In the genomic region with DNA sequence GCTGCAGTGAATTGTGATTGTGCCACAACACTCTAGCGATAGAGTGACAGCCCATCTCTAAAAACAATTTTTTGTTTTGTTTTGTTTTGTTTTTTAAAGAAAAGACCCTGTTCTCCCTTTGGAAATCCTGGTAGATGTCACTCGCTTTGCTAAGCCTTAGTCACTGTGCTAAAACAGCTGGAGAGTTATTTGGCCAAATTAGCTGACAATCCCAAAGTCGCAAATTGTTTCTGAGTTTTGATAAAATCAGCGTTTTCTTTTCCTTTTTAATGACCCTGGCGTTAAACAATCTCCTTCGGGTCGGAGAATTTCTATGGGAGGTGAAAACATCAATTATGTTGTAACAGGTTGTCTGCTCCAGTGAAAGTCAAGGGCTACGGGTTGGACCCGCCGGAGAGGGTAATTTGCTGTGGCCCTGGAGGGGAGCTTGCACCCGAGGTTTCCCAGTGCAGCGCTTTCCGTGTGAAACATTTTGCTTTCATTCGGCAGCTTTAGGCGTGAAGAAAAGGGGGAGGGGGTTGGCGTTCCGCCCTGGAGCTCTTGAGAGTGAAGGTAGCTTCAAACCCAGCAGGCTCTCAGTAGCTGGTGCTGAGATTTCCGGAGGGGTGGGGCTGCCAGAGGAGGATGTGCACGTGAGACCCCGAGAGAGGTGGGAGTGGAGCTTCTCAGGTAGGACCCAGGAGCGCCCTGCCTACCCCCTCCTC, we compare ENCODE assay signal across 9 cellular contexts.
A peak's percentile ranks its signal among the peaks of the same experiment; 100 is the strongest.
DNase-seq lines count a peak whose midpoint lies in the region; ATAC-seq, FAIRE-seq and TF ChIP-seq lines count a peak whose summit lies in the region.
"Had no signal": no experiment of that assay in that cellular context is flagged by ENCODE, and none has a peak within 500 bp of the region (broad histone marks: within the 10 kb centered on the region; RNA-seq: fewer than 3 reads in every experiment).

No MANE protein-coding gene starts in this region.

- H3K36me3 Mint-ChIP-seq in activated CD4-positive, alpha-beta T cell treated with anti-CD3 and anti-CD28 coated beads, Interleukin-2, amount 10 ng/mL, durations not matched to agents 24 days and 14 days (ENCODE audit: low read depth): no peaks in the 10 kb centered on the region
- no peaks in the 10 kb centered on the region for H3K36me3 Mint-ChIP-seq in astrocyte (ENCODE audit: low read depth, unreplicated experiment)

- H3K9me3 ChIP-seq in astrocyte (ENCODE audit: insufficient read depth, low read depth, low read length): no peaks in the 10 kb centered on the region

- H2AFZ ChIP-seq in astrocyte (ENCODE audit: low read depth, low read length): peak overlapping the region; percentile 38

- peak; percentile 19 for ATAC-seq in stimulated activated naive CD8-positive, alpha-beta T cell treated with anti-CD3 and anti-CD28 coated beads, Interleukin-15, Interleukin-2, amounts not matched to agents 100 U/mL and 50 U/mL, for 24 hours
- ATAC-seq in GM18907 (IDR thresholded peaks at IDR 0.05; ENCODE audit: unreplicated experiment) (no peak), GM19455 (IDR thresholded peaks at IDR 0.05; ENCODE audit: unreplicated experiment) (no peak)

- TF ChIP-seq CTCF in astrocyte (IDR thresholded peaks at IDR 0.05; ENCODE audit: insufficient read depth, low read depth, low read length) (no peak), kidney epithelial cell (IDR thresholded peaks at IDR 0.05; ENCODE audit: insufficient read depth, low read length, poor library complexity, severe bottlenecking) (no peak)

- DNase-seq in activated CD4-positive, alpha-beta T cell treated with anti-CD3 and anti-CD28 coated beads, Interleukin-2, amount 10 ng/mL, durations not matched to agents 24 days and 14 days: peak; percentile 57
- DNase-seq in activated CD4-positive, alpha-beta T cell treated with anti-CD3 and anti-CD28 coated beads, Interleukin-2, amount 50 U/mL, for 1 hour: no peak
- DNase-seq in astrocyte (ENCODE audit: low read depth) (no peak), kidney epithelial cell (ENCODE audit: low read depth) (no peak), globus pallidus (ENCODE audit: low spot score) (no peak)
- DNase-seq in stimulated activated naive CD8-positive, alpha-beta T cell treated with anti-CD3 and anti-CD28 coated beads, Interleukin-15, Interleukin-2, amounts not matched to agents 100 U/mL and 50 U/mL, for 24 hours: no peak

- H3K27ac Mint-ChIP-seq in activated CD4-positive, alpha-beta T cell treated with anti-CD3 and anti-CD28 coated beads, Interleukin-2, amount 10 ng/mL, durations not matched to agents 24 days and 14 days: no peak overlapping the region
- H3K27ac Mint-ChIP-seq in astrocyte (ENCODE audit: unreplicated experiment): no peak overlapping the region

- intact Hi-C loops in activated CD4-positive, alpha-beta T cell treated with anti-CD3 and anti-CD28 coated beads, Interleukin-2, amount 10 ng/mL, durations not matched to agents 24 days and 14 days (cut with micrococcal nuclease): no loop called here

- H3K4me3 Mint-ChIP-seq in activated CD4-positive, alpha-beta T cell treated with anti-CD3 and anti-CD28 coated beads, Interleukin-2, amount 10 ng/mL, durations not matched to agents 24 days and 14 days: peak overlapping the region; percentile 71
- H3K4me3 Mint-ChIP-seq in astrocyte (ENCODE audit: unreplicated experiment): peak overlapping the region; percentile 89

- no peaks in the 10 kb centered on the region for H3K4me1 ChIP-seq in astrocyte (ENCODE audit: insufficient read depth, low read length)

- peak overlapping the region; percentile 87 for H3K4me2 ChIP-seq in astrocyte (ENCODE audit: low read length)

- no peak for FAIRE-seq in astrocyte (lab: Jason Lieb, UNC)
- FAIRE-seq: TTC549 had no signal

- H3K27me3 ChIP-seq in astrocyte (ENCODE audit: insufficient read depth, low read length) (peaks cover 51% of the 10 kb centered on the region), kidney epithelial cell (ENCODE audit: control insufficient read depth, insufficient read depth, low read length) (peaks cover 40% of the 10 kb centered on the region)

- no peak overlapping the region for H3K27ac ChIP-seq in astrocyte (ENCODE audit: low read depth, low read length)

- no peaks in the 10 kb centered on the region for H3K9me3 Mint-ChIP-seq in activated CD4-positive, alpha-beta T cell treated with anti-CD3 and anti-CD28 coated beads, Interleukin-2, amount 10 ng/mL, durations not matched to agents 24 days and 14 days
- no peaks in the 10 kb centered on the region for H3K9me3 Mint-ChIP-seq in astrocyte (ENCODE audit: unreplicated experiment)

- H3K36me3 ChIP-seq in astrocyte (ENCODE audit: insufficient read depth, low read length): no peaks in the 10 kb centered on the region
- H3K36me3 ChIP-seq in kidney epithelial cell (ENCODE audit: control insufficient read depth, insufficient read depth, low read length): no peaks in the 10 kb centered on the region

- H3K4me1 Mint-ChIP-seq in activated CD4-positive, alpha-beta T cell treated with anti-CD3 and anti-CD28 coated beads, Interleukin-2, amount 10 ng/mL, durations not matched to agents 24 days and 14 days: peaks cover 4% of the 10 kb centered on the region
- H3K4me1 Mint-ChIP-seq in astrocyte (ENCODE audit: low read depth, unreplicated experiment): peaks cover 2% of the 10 kb centered on the region

- H4K20me1 ChIP-seq in astrocyte (ENCODE audit: insufficient read depth, low read length): no peaks in the 10 kb centered on the region

- peak overlapping the region; percentile 42 for H3K4me3 ChIP-seq in astrocyte (ENCODE audit: insufficient read depth, low read depth, low read length)
- peak overlapping the region; percentile 33 for H3K4me3 ChIP-seq in kidney epithelial cell (ENCODE audit: low read depth, low read length)

- no peak overlapping the region for H3K9ac ChIP-seq in astrocyte (ENCODE audit: low read length)

- H3K79me2 ChIP-seq in astrocyte (ENCODE audit: insufficient read depth, low read length): no peaks in the 10 kb centered on the region

- peaks cover 62% of the 10 kb centered on the region for H3K27me3 Mint-ChIP-seq in activated CD4-positive, alpha-beta T cell treated with anti-CD3 and anti-CD28 coated beads, Interleukin-2, amount 10 ng/mL, durations not matched to agents 24 days and 14 days
- peaks cover 52% of the 10 kb centered on the region for H3K27me3 Mint-ChIP-seq in astrocyte (ENCODE audit: low read depth, unreplicated experiment)
